Comparison of ENCODE assay signal across 24 cellular contexts in genomic region chr6:72931325-72931903, GRCh38.
"Had no signal": no experiment of that assay in that cellular context is flagged by ENCODE, and none has a peak within 500 bp of the region (broad histone marks: within the 10 kb centered on the region; RNA-seq: fewer than 3 reads in every experiment).

No MANE protein-coding gene starts in this region.

- H3K4me1 ChIP-seq: right atrium auricular region, testis, tibial nerve, upper lobe of right lung, vagina had no signal

- ATAC-seq: natural killer cell treated with Interleukin-12 subunit alpha and Interleukin-12 subunit beta and Interleukin-15 and Interleukin-18, amount 100 ng/mL, for 72 hours; stimulated activated naive B cell treated with anti-CD40 and anti-IgM and Interleukin-4, amounts not matched to agents 10 μg/mL and 1 μg/mL and 100 μg/mL, for 72 hours; stimulated activated naive CD8-positive, alpha-beta T cell treated with anti-CD3 and anti-CD28 coated beads, Interleukin-15, amount 100 ng/mL, for 72 hours; upper lobe of right lung had no signal

- H3K27ac ChIP-seq: coronary artery, neutrophil, right atrium auricular region, sigmoid colon, skin epidermis, testis, tibial nerve, upper lobe of right lung, vagina had no signal

- FAIRE-seq: endothelial cell of umbilical vein, islet of Langerhans had no signal

- H3K9me3 ChIP-seq: neutrophil, right atrium auricular region, sigmoid colon, testis, tibial nerve, upper lobe of right lung, vagina had no signal

- H3K27me3 ChIP-seq: neutrophil, right atrium auricular region, sigmoid colon, testis, tibial nerve, upper lobe of right lung, vagina had no signal

- DNase-seq: effector CD4-positive, alpha-beta T cell; endodermal cell; erythroblast; foreskin melanocyte; head of caudate nucleus; hippocampal formation; kidney glomerular epithelial cell; posterior cingulate gyrus; sigmoid colon; stimulated activated CD4-positive, alpha-beta T cell treated with anti-CD3 and anti-CD28 coated beads, Interleukin-2, amount 100 ng/mL, for 24 hours; stimulated activated CD4-positive, alpha-beta T cell treated with anti-CD3 and anti-CD28 coated beads, Interleukin-4, amount 100 ng/mL, for 4 hours; stimulated activated naive B cell treated with anti-CD40 and anti-IgM and Interleukin-4, amounts not matched to agents 10 μg/mL and 1 μg/mL and 100 μg/mL, for 72 hours; stimulated activated naive CD8-positive, alpha-beta T cell treated with anti-CD3 and anti-CD28 coated beads, Interleukin-15, amount 100 ng/mL, for 72 hours; testis; upper lobe of right lung had no signal

- H3K36me3 ChIP-seq: neutrophil, right atrium auricular region, sigmoid colon, tibial nerve, upper lobe of right lung, vagina had no signal

- H3K4me3 ChIP-seq: coronary artery, right atrium auricular region, sigmoid colon, skin epidermis, testis, tibial nerve, upper lobe of right lung, vagina had no signal
